27 cellular contexts compared by ENCODE assay signal in the genomic region with DNA sequence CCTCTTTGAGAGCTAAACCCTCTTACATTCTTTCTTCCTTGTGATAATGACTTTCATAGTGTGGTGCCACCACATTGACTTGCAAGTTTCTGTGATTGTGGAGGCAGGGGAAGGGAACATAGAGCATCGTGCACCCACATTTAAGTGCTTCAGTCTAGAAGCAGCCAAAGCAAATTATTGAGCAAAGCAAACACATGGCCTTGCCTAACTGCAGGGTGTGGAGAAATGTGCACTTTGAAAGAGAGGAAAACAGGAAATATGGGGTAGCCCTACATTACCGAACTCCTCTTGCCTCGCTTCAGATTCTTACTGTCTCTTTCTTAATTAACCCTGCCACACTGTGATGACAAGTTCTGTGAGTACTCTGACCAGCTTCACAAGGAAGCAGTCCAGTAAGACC.
"Had no signal": no experiment of that assay in that cellular context is flagged by ENCODE, and none has a peak within 500 bp of the region (broad histone marks: within the 10 kb centered on the region; RNA-seq: fewer than 3 reads in every experiment).

No MANE protein-coding gene starts in this region.

- DNase-seq: islet precursor cell; left ventricle myocardium superior; lower lobe of right lung; mammary epithelial cell; mesenchymal stem cell; naive thymus-derived CD8-positive, alpha-beta T cell; nucleus accumbens; pancreas; posterior cingulate gyrus; retina; right cardiac atrium; sigmoid colon; small intestine; spleen; stimulated activated CD4-positive, alpha-beta T cell treated with anti-CD3 and anti-CD28 coated beads, Interleukin-4, amount 100 ng/mL, for 24 hours; stimulated activated naive CD4-positive, alpha-beta T cell; tibial artery; trophoblast cell; upper lobe of right lung had no signal

- FAIRE-seq: pancreas, small intestine, urothelium cell line had no signal

- H3K27me3 Mint-ChIP-seq: naive thymus-derived CD8-positive, alpha-beta T cell; stimulated activated naive CD8-positive, alpha-beta T cell treated with anti-CD3 and anti-CD28 coated beads, Interleukin-15, Interleukin-2, amounts not matched to agents 100 ng/mL and 50 ng/mL, for 24 hours had no signal

- H3K27ac Mint-ChIP-seq: naive thymus-derived CD8-positive, alpha-beta T cell; nephron; stimulated activated effector memory CD8-positive, alpha-beta T cell treated with anti-CD3 and anti-CD28 coated beads, Interleukin-12 subunit alpha, Interleukin-12 subunit beta, amount 100 ng/mL, for 72 hours; stimulated activated naive CD8-positive, alpha-beta T cell treated with anti-CD3 and anti-CD28 coated beads, Interleukin-15, Interleukin-2, amounts not matched to agents 100 ng/mL and 50 ng/mL, for 24 hours had no signal

- H3K4me3 Mint-ChIP-seq: naive thymus-derived CD8-positive, alpha-beta T cell; nephron; neural crest cell; stimulated activated effector memory CD8-positive, alpha-beta T cell treated with anti-CD3 and anti-CD28 coated beads, Interleukin-12 subunit alpha, Interleukin-12 subunit beta, amount 100 ng/mL, for 72 hours; stimulated activated naive CD8-positive, alpha-beta T cell treated with anti-CD3 and anti-CD28 coated beads, Interleukin-15, Interleukin-2, amounts not matched to agents 100 ng/mL and 50 ng/mL, for 24 hours had no signal

- H3K9me3 ChIP-seq: lower lobe of right lung, pancreas, prostate gland, sigmoid colon, suprapubic skin, thoracic aorta, tibial artery, upper lobe of right lung had no signal

- H3K36me3 ChIP-seq: lower lobe of right lung, pancreas, prostate gland, sigmoid colon, spleen, suprapubic skin, thoracic aorta, tibial artery, upper lobe of right lung had no signal

- H3K27ac ChIP-seq: lower lobe of right lung, pancreas, prostate gland, sigmoid colon, spleen, suprapubic skin, thoracic aorta, tibial artery, upper lobe of right lung had no signal

- H3K4me1 ChIP-seq: lower lobe of right lung, pancreas, prostate gland, sigmoid colon, spleen, suprapubic skin, tibial artery, upper lobe of right lung had no signal

- H3K4me3 ChIP-seq: lower lobe of right lung, pancreas, prostate gland, sigmoid colon, spleen, suprapubic skin, thoracic aorta, tibial artery, upper lobe of right lung had no signal

- ATAC-seq: left ventricle myocardium superior; lower lobe of right lung; naive thymus-derived CD8-positive, alpha-beta T cell; pancreas; right cardiac atrium; stimulated activated effector memory CD8-positive, alpha-beta T cell treated with anti-CD3 and anti-CD28 coated beads, Interleukin-12 subunit alpha, Interleukin-12 subunit beta, amount 100 ng/mL, for 72 hours; upper lobe of right lung had no signal

- H3K4me1 Mint-ChIP-seq: naive thymus-derived CD8-positive, alpha-beta T cell; nephron; neural crest cell; stimulated activated effector memory CD8-positive, alpha-beta T cell treated with anti-CD3 and anti-CD28 coated beads, Interleukin-12 subunit alpha, Interleukin-12 subunit beta, amount 100 ng/mL, for 72 hours had no signal

- H3K36me3 Mint-ChIP-seq: naive thymus-derived CD8-positive, alpha-beta T cell; stimulated activated effector memory CD8-positive, alpha-beta T cell treated with anti-CD3 and anti-CD28 coated beads, Interleukin-12 subunit alpha, Interleukin-12 subunit beta, amount 100 ng/mL, for 72 hours had no signal

- H3K27me3 ChIP-seq: pancreas, sigmoid colon, spleen, suprapubic skin, tibial artery, upper lobe of right lung had no signal
